In the genomic region with DNA sequence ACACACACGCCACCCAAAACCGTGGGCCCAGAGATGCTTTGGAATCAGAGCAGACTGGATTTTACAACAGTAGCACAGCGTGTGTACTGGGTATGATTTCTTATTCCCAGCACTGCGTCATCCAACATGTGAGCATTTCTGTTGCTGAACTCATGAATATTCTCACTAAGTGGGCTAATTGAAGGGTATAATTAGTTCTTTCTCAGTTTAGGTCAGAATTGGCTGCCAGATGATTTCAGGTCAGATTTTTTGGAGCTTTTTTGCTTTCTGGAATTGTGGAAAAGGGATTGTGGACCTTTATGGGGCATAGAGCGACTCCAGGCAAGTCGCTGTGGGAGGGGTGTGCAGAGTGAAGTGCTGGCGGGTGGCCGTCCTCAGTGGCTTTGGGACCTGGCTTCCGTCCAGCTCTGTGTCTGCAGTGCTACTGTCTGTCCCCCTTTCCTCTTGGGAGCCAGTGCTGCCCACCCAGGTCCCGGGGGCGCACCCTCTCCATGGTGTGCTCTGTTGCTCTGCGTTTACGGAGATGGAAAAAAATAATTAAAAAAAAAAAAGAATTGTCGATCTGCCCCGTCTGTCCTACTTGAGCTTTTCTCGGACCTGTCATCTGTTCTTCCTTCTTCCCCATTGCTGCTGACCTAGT, we compare ENCODE assay signal across 14 cellular contexts. TPM values are rescaled to one million over a fixed set of nuclear protein-coding genes. Genes with fewer than 3 reads are reported as not detected.
DNase-seq lines count a peak whose midpoint lies in the region; TF ChIP-seq lines count a peak whose summit lies in the region.
"Had no signal": no experiment of that assay in that cellular context is flagged by ENCODE, and none has a peak within 500 bp of the region (broad histone marks: within the 10 kb centered on the region; RNA-seq: fewer than 3 reads in every experiment).

No MANE protein-coding gene starts in this region.

- peak overlapping the region; percentile 68 for H3K27ac Mint-ChIP-seq in nephron progenitor cell
- H3K27ac Mint-ChIP-seq: IgD-negative memory B cell, memory B cell had no signal

- peaks cover 22% of the 10 kb centered on the region for H3K4me1 Mint-ChIP-seq in nephron progenitor cell

- H3K9me3 ChIP-seq in vagina: no peaks in the 10 kb centered on the region
- H3K9me3 ChIP-seq: Caco-2 had no signal

- H3K27ac ChIP-seq in vagina: peak overlapping the region; percentile 82
- H3K27ac ChIP-seq: VCaP had no signal

- no peaks in the 10 kb centered on the region for H3K27me3 ChIP-seq in vagina

- DNase-seq in amniotic epithelial cell (ENCODE audit: low read depth) (peak; percentile 35), fibroblast of villous mesenchyme (ENCODE audit: low read depth) (peak; percentile 60), nephron progenitor cell (no peak), vagina (ENCODE audit: extremely low spot score in 2 of 2) (no peak), COLO829 (ENCODE audit: low spot score) (no peak), NCI-H345 (lab: John Stamatoyannopoulos, UW) (no peak)
- no peak for DNase-seq in activated naive CD4-positive, alpha-beta T cell treated with anti-CD3 and anti-CD28 coated beads, Interleukin-2, amount 50 U/mL, for 16 hours
- DNase-seq: amniotic stem cell, Caco-2, NCI-H1417 treated with DMSO at 0.1 percent for 48 hours, NCI-H748 treated with DMSO at 0.1 percent for 48 hours had no signal

- no peak for TF ChIP-seq CTCF in fibroblast of villous mesenchyme (IDR thresholded peaks at IDR 0.05; ENCODE audit: insufficient read depth, low read depth, low read length)
- no peak for TF ChIP-seq CTCF in nephron progenitor cell (IDR thresholded peaks at IDR 0.05)
- TF ChIP-seq CTCF in vagina (IDR thresholded peaks at IDR 0.05): no peak

- TF ChIP-seq POLR2A in vagina (IDR thresholded peaks at IDR 0.05): no peak

- H3K4me3 Mint-ChIP-seq in nephron progenitor cell: no peak overlapping the region
- H3K4me3 Mint-ChIP-seq: memory B cell had no signal

- H3K36me3 ChIP-seq in vagina: no peaks in the 10 kb centered on the region

- peaks cover 47% of the 10 kb centered on the region for H3K9me3 Mint-ChIP-seq in nephron progenitor cell
- H3K9me3 Mint-ChIP-seq: IgD-negative memory B cell, memory B cell had no signal

- H3K36me3 Mint-ChIP-seq in nephron progenitor cell (ENCODE audit: low read depth): peaks cover 61% of the 10 kb centered on the region

- H3K4me1 ChIP-seq in vagina: peaks cover 67% of the 10 kb centered on the region
- H3K4me1 ChIP-seq: Caco-2 had no signal

- intact Hi-C loops in vagina (cut with DNase I): loop anchor here (10.0 kb wide), 1 partner anchor 50 kb away; no protein-coding TSS in a partner anchor

- H3K27me3 Mint-ChIP-seq in nephron progenitor cell (ENCODE audit: low read depth, poor library complexity): no peaks in the 10 kb centered on the region
- H3K27me3 Mint-ChIP-seq: memory B cell had no signal

- peak overlapping the region; percentile 15 for H3K4me3 ChIP-seq in fibroblast of villous mesenchyme (ENCODE audit: low read depth, low read length)
- peak overlapping the region in 1 of 2 donors; percentile 24 for H3K4me3 ChIP-seq in vagina

RNA-seq across cellular contexts. Expression of a gene that starts 25.0 kb away (rescaled TPM):
- 34.1 and 46.6 TPM in 2 replicates for total RNA-seq in fibroblast of villous mesenchyme
- total RNA-seq in vagina: 55.5 TPM

Comparison
In these comparisons a context has a peak if more than half of its experiments do, and no peak if none do; other contexts are left out.
1. DNase-seq: peak in amniotic epithelial cell (single experiment) and fibroblast of villous mesenchyme (single experiment); none in nephron progenitor cell (single experiment), vagina (0 of 2), COLO829 (single experiment), activated naive CD4-positive, alpha-beta T cell treated with anti-CD3 and anti-CD28 coated beads, Interleukin-2, amount 50 U/mL, for 16 hours (single experiment) and NCI-H345 (single experiment).